ENCODE assay signal across 21 cellular contexts in the genomic region with DNA sequence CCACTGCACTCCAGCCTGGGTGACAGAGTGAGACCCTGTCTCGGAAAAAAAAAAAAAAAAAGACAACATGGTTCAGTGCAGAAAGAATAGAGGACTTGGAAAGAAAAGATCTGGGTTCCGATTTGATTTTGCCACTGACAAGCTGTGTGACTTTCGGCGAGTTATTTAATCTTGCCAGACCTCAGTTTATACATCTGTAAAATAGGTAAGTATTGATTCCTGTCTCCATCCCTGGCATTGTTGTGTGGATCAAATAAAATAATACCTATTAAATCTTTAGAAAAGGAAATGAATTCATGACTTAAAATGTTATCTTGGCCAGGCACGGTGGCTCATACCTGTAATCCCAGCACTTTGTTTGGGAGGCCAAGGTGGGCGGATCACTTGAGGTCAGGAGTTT. TPM values are rescaled to one million over a fixed set of nuclear protein-coding genes. Genes with fewer than 3 reads are reported as not detected.
DNase-seq lines count a peak whose midpoint lies in the region; ATAC-seq, FAIRE-seq and TF ChIP-seq lines count a peak whose summit lies in the region.
"Had no signal": no experiment of that assay in that cellular context is flagged by ENCODE, and none has a peak within 500 bp of the region (broad histone marks: within the 10 kb centered on the region; RNA-seq: fewer than 3 reads in every experiment).

No MANE protein-coding gene starts in this region.

- H3K27ac ChIP-seq in HepG2 (ENCODE audit: extremely low read length, insufficient read depth, low read length) (no peak overlapping the region), right lobe of liver (no peak overlapping the region), RWPE2 (ENCODE audit: poor library complexity, severe bottlenecking) (peak overlapping the region; percentile 75)
- H3K27ac ChIP-seq: C4-2B, Peyer's patch, SK-N-MC had no signal

- no peaks in the 10 kb centered on the region for H3K27me3 Mint-ChIP-seq in dendritic cell treated with granulocyte-macrophage colony-stimulating factor and Interleukin-4, amounts not matched to agents 40 ng/mL and 50 ng/mL, for 4 days

- H3K4me3 ChIP-seq in HepG2 (replicated peaks in 1 of 3; ENCODE audit: insufficient read depth in 1 of 3, low read depth in 2 of 3, low read length in 3 of 3) (no peak overlapping the region), right lobe of liver (no peak overlapping the region), RWPE2 (ENCODE audit: severe bottlenecking) (no peak overlapping the region)
- H3K4me3 ChIP-seq: Peyer's patch, SK-N-MC had no signal

- ATAC-seq in HepG2 (no peak), right lobe of liver (no peak), RWPE2 (ENCODE audit: low read depth) (no peak), GM18520 (IDR thresholded peaks at IDR 0.05; ENCODE audit: unreplicated experiment) (no peak)
- ATAC-seq in stimulated activated effector memory CD8-positive, alpha-beta T cell treated with anti-CD3 and anti-CD28 coated beads, Interleukin-12 subunit alpha, Interleukin-12 subunit beta, amount 100 ng/mL, for 72 hours: no peak

- peaks cover 40% of the 10 kb centered on the region for H4K20me1 ChIP-seq in HepG2 (ENCODE audit: insufficient read depth, low read length)

- peaks cover 87% of the 10 kb centered on the region for H3K36me3 Mint-ChIP-seq in dendritic cell treated with granulocyte-macrophage colony-stimulating factor and Interleukin-4, amounts not matched to agents 40 ng/mL and 50 ng/mL, for 4 days (ENCODE audit: low read depth)
- H3K36me3 Mint-ChIP-seq in stimulated activated effector memory CD8-positive, alpha-beta T cell treated with anti-CD3 and anti-CD28 coated beads, Interleukin-12 subunit alpha, Interleukin-12 subunit beta, amount 100 ng/mL, for 72 hours: peaks cover 78% of the 10 kb centered on the region

- TF ChIP-seq CTCF in HepG2 (CRISPR knock-in tag; IDR thresholded peaks at IDR 0.05): no peak
- TF ChIP-seq CTCF in right lobe of liver (IDR thresholded peaks at IDR 0.05): no peak
- TF ChIP-seq CTCF in RWPE2 (IDR thresholded peaks at IDR 0.05; ENCODE audit: poor library complexity, severe bottlenecking): no peak

- H3K36me3 ChIP-seq in HepG2 (replicated peaks in 1 of 2; ENCODE audit: control insufficient read depth in 1 of 2, insufficient read depth in 2 of 2, low read length in 2 of 2) (peaks cover 19 to 49% of the 10 kb centered on the region in 2 experiments), right lobe of liver (peaks cover 0 to 29% (median 7%) of the 10 kb centered on the region in 4 donors), RWPE2 (ENCODE audit: low read depth) (peaks cover 95% of the 10 kb centered on the region)

- H3K4me3 Mint-ChIP-seq in dendritic cell treated with granulocyte-macrophage colony-stimulating factor and Interleukin-4, amounts not matched to agents 40 ng/mL and 50 ng/mL, for 4 days: no peak overlapping the region
- no peak overlapping the region for H3K4me3 Mint-ChIP-seq in stimulated activated effector memory CD8-positive, alpha-beta T cell treated with anti-CD3 and anti-CD28 coated beads, Interleukin-12 subunit alpha, Interleukin-12 subunit beta, amount 100 ng/mL, for 72 hours

- no peak overlapping the region for H2AFZ ChIP-seq in HepG2 (ENCODE audit: low read length)

- H3K9me3 Mint-ChIP-seq in dendritic cell treated with granulocyte-macrophage colony-stimulating factor and Interleukin-4, amounts not matched to agents 40 ng/mL and 50 ng/mL, for 4 days: no peaks in the 10 kb centered on the region
- no peaks in the 10 kb centered on the region for H3K9me3 Mint-ChIP-seq in stimulated activated effector memory CD8-positive, alpha-beta T cell treated with anti-CD3 and anti-CD28 coated beads, Interleukin-12 subunit alpha, Interleukin-12 subunit beta, amount 100 ng/mL, for 72 hours

- H3K9ac ChIP-seq in HepG2 (ENCODE audit: insufficient read depth, low read depth, low read length): no peak overlapping the region

- H3K4me1 ChIP-seq in HepG2 (ENCODE audit: insufficient read depth, low read length) (peaks cover 40% of the 10 kb centered on the region), right lobe of liver (peaks cover 0 to 46% (median 20%) of the 10 kb centered on the region in 4 donors), RWPE2 (ENCODE audit: insufficient read depth, poor library complexity, severe bottlenecking) (peaks cover 49% of the 10 kb centered on the region)

- TF ChIP-seq POLR2A in HepG2 (IDR thresholded peaks at IDR 0.05; ENCODE audit: insufficient read depth in 1 of 2, low read depth in 2 of 2, low read length in 2 of 2) (no peak), right lobe of liver (IDR thresholded peaks at IDR 0.05) (no peak)

- POLR2A ChIA-PET in HepG2 (lab: Yijun Ruan, JAX): no interaction called here

- FAIRE-seq in HepG2 (lab: Jason Lieb, UNC): no peak
- FAIRE-seq: H54 had no signal

- H3K4me2 ChIP-seq in HepG2 (ENCODE audit: low read depth, low read length): no peak overlapping the region

- H3K79me2 ChIP-seq in HepG2 (ENCODE audit: insufficient read depth, low read length): peaks cover 79% of the 10 kb centered on the region

- no peak for DNase-seq in HepG2 (ENCODE audit: low spot score)
- no peak for DNase-seq in right lobe of liver
- peak; percentile 31 for DNase-seq in RWPE2 (ENCODE audit: low spot score)
- no peak for DNase-seq in stimulated activated effector memory CD8-positive, alpha-beta T cell treated with anti-CD3 and anti-CD28 coated beads, Interleukin-12 subunit alpha, Interleukin-12 subunit beta, amount 100 ng/mL, for 72 hours (ENCODE audit: low spot score in 2 of 2)
- no peak for DNase-seq in HT-29 (ENCODE audit: low spot score)
- DNase-seq: DMS153, DND-41, KG1, MM.1S, NCI-H1417, NCI-H1694, NCI-H2029 treated with DMSO at 0.1 percent for 48 hours, NCI-H2227 treated with DMSO at 0.1 percent for 48 hours, NCI-H69, Peyer's patch, SIG-M5 had no signal

- no TSS peak for BruUV-seq in HepG2 (replicated peaks; lab: Mats Ljungman, UMichigan)

- CTCF ChIA-PET in HepG2 (lab: Yijun Ruan, JAX; ENCODE audit: low intra/inter-chr PET ratio, low total read pairs): no interaction called here

- WGBS in HepG2 (ENCODE audit: low lambda C conversion rate): 97% methylated on average over 6 of the region's 6 CpGs
- 76% methylated on average over 6 of the region's 6 CpGs for WGBS in right lobe of liver (ENCODE audit: insufficient coverage, low coverage, low lambda C conversion rate, missing lambda C conversion rate)

- H3K9me3 ChIP-seq in HepG2 (ENCODE audit: low read length) (no peaks in the 10 kb centered on the region), right lobe of liver (no peaks in the 10 kb centered on the region), RWPE2 (ENCODE audit: severe bottlenecking) (no peaks in the 10 kb centered on the region)
- H3K9me3 ChIP-seq: Peyer's patch had no signal

- no peak for TF ChIP-seq RAD21 in HepG2 (CRISPR knock-in tag; IDR thresholded peaks at IDR 0.05)

- H3K27ac Mint-ChIP-seq in dendritic cell treated with granulocyte-macrophage colony-stimulating factor and Interleukin-4, amounts not matched to agents 40 ng/mL and 50 ng/mL, for 4 days: peak overlapping the region; percentile 28
- H3K27ac Mint-ChIP-seq in stimulated activated effector memory CD8-positive, alpha-beta T cell treated with anti-CD3 and anti-CD28 coated beads, Interleukin-12 subunit alpha, Interleukin-12 subunit beta, amount 100 ng/mL, for 72 hours: peak overlapping the region; percentile 3

- TF ChIP-seq EP300 in HepG2 (IDR thresholded peaks at IDR 0.05; ENCODE audit: low read depth in 2 of 2, low read length in 2 of 2) (no peak), HepG2 (CRISPR knock-in tag; IDR thresholded peaks at IDR 0.05; ENCODE audit: borderline replicate concordance) (no peak)

- in situ Hi-C loops in HepG2 (cut with HindIII; ENCODE audit: extremely low pct_ligation_motif_present, low pct_unique_long_range_greater_than_20kb): no loop called here

- no peaks in the 10 kb centered on the region for H3K27me3 ChIP-seq in HepG2 (ENCODE audit: control insufficient read depth in 1 of 2, insufficient read depth in 2 of 2, low read length in 2 of 2)
- H3K27me3 ChIP-seq in right lobe of liver: no peaks in the 10 kb centered on the region
- H3K27me3 ChIP-seq in RWPE2 (ENCODE audit: insufficient read depth, poor library complexity, severe bottlenecking): no peaks in the 10 kb centered on the region
- H3K27me3 ChIP-seq: Peyer's patch had no signal

- peaks cover 37% of the 10 kb centered on the region for H3K4me1 Mint-ChIP-seq in dendritic cell treated with granulocyte-macrophage colony-stimulating factor and Interleukin-4, amounts not matched to agents 40 ng/mL and 50 ng/mL, for 4 days (ENCODE audit: low read depth)
- H3K4me1 Mint-ChIP-seq in stimulated activated effector memory CD8-positive, alpha-beta T cell treated with anti-CD3 and anti-CD28 coated beads, Interleukin-12 subunit alpha, Interleukin-12 subunit beta, amount 100 ng/mL, for 72 hours: peaks cover 49% of the 10 kb centered on the region

- intact Hi-C loops in HepG2 (cut with micrococcal nuclease; ENCODE audit: unreplicated experiment): no loop called here
- intact Hi-C loops in right lobe of liver (cut with DNase I): no loop called here
- intact Hi-C loops in dendritic cell treated with granulocyte-macrophage colony-stimulating factor and Interleukin-4, amounts not matched to agents 40 ng/mL and 50 ng/mL, for 4 days (cut with micrococcal nuclease): no loop called here

RNA-seq across cellular contexts. Expression of a gene that starts 7.0 kb away (rescaled TPM):
- total RNA-seq in HepG2 (2016; rRNA removed; fragmentation: Illumina TruSeq; extraction: Trizol): 112 and 162 TPM in 2 replicates
- 73.1 and 80.6 TPM in 2 replicates for total RNA-seq in HepG2 (2016; cell fraction: cytosol; rRNA removed; fragmentation: Illumina TruSeq; extraction: Trizol; ENCODE audit: low read depth)
- total RNA-seq in HepG2 (2016; cell fraction: insoluble cytoplasmic fraction; rRNA removed; fragmentation: Illumina TruSeq; extraction: Trizol): 111 and 151 TPM in 2 replicates
- total RNA-seq in HepG2 (2016; cell fraction: membrane; rRNA removed; fragmentation: Illumina TruSeq; extraction: Trizol): 75.4 and 81.7 TPM in 2 replicates
- total RNA-seq in HepG2 (2016; cell fraction: nucleus; rRNA removed; fragmentation: Illumina TruSeq; extraction: Trizol): 124 and 131 TPM in 2 replicates
- 17.4 and 20.5 TPM in 2 replicates for polyA plus RNA-seq in HepG2 (2011; rRNA removed)
- polyA plus RNA-seq in HepG2 (2011; cell fraction: cytosol; rRNA removed): 7.4 and 12.7 TPM in 2 replicates
- polyA plus RNA-seq in HepG2 (2011; cell fraction: nucleus; rRNA removed): 12.2 and 17.3 TPM in 2 replicates
- polyA plus RNA-seq in HepG2 (2012): 44.6 and 45.2 TPM in 2 replicates
- 5.3 and 6.3 TPM in 2 replicates for polyA plus RNA-seq in HepG2 (2016; cell fraction: cytosol; fragmentation: Illumina TruSeq; extraction: Trizol; ENCODE audit: low read depth)
- polyA plus RNA-seq in HepG2 (2016; cell fraction: insoluble cytoplasmic fraction; fragmentation: Illumina TruSeq; extraction: Trizol; ENCODE audit: low read depth): 65.3 and 70.7 TPM in 2 replicates
- 15.2 and 15.3 TPM in 2 replicates for polyA plus RNA-seq in HepG2 (2016; cell fraction: membrane; fragmentation: Illumina TruSeq; extraction: Trizol; ENCODE audit: low read depth)
- polyA plus RNA-seq in HepG2 (2016; cell fraction: nucleus; fragmentation: Illumina TruSeq; extraction: Trizol; ENCODE audit: insufficient read depth, low read depth): 55.0 and 61.2 TPM in 2 replicates
- 30.6 and 37.6 TPM in 2 replicates for polyA minus RNA-seq in HepG2 (2011; rRNA and poly(A)+ RNA removed; ENCODE audit: low replicate concordance)
- polyA minus RNA-seq in HepG2 (2011; cell fraction: cytosol; rRNA and poly(A)+ RNA removed): 38.7 and 40.1 TPM in 2 replicates
- polyA minus RNA-seq in HepG2 (2011; cell fraction: nucleus; rRNA and poly(A)+ RNA removed): 79.4 and 86.2 TPM in 2 replicates
- 10 to 100 TPM; 32.8 to 71.4 (median 44.1) TPM for total RNA-seq in right lobe of liver
- 19.3 and 25.1 TPM in 2 replicates for total RNA-seq in HT-29 (2014; rRNA removed; shearing (Covaris generic))
